ENCODE assay signal across 23 cellular contexts in genomic region chr12:48489456-48489855, GRCh38. TPM values are rescaled to one million over a fixed set of nuclear protein-coding genes. Genes with fewer than 3 reads are reported as not detected.
"Had no signal": no experiment of that assay in that cellular context is flagged by ENCODE, and none has a peak within 500 bp of the region (broad histone marks: within the 10 kb centered on the region; RNA-seq: fewer than 3 reads in every experiment).

No MANE protein-coding gene starts in this region.

RNA-seq across cellular contexts. Expression of gene C12orf54, which starts 7.2 kb away (rescaled TPM):
- total RNA-seq: kidney epithelial cell; left ventricle myocardium inferior; lower leg skin; mesenteric fat pad; myocyte; naive thymus-derived CD4-positive, alpha-beta T cell; natural killer cell treated with Interleukin-12 subunit alpha and Interleukin-12 subunit beta and Interleukin-15 and Interleukin-18, amount 100 ng/mL, for 72 hours; progenitor cell of endocrine pancreas; pulmonary artery endothelial cell; renal cortical epithelial cell; right atrium auricular region; right lobe of liver; skeletal muscle tissue; subcutaneous adipose tissue; suprapubic skin; thoracic aorta; upper lobe of right lung had no signal
- polyA plus RNA-seq: immature natural killer cell; naive thymus-derived CD4-positive, alpha-beta T cell; neural cell had no signal

RNA-seq across cellular contexts. Expression of gene ANP32D, which starts 17.1 kb away (rescaled TPM):
- total RNA-seq: kidney epithelial cell; left ventricle myocardium inferior; lower leg skin; mesenteric fat pad; mucosa of descending colon; myocyte; naive thymus-derived CD4-positive, alpha-beta T cell; natural killer cell treated with Interleukin-12 subunit alpha and Interleukin-12 subunit beta and Interleukin-15 and Interleukin-18, amount 100 ng/mL, for 72 hours; omental fat pad; progenitor cell of endocrine pancreas; pulmonary artery endothelial cell; renal cortical epithelial cell; right atrium auricular region; right lobe of liver; skeletal muscle tissue; subcutaneous adipose tissue; suprapubic skin had no signal
- polyA plus RNA-seq: immature natural killer cell; naive thymus-derived CD4-positive, alpha-beta T cell; neural cell had no signal

RNA-seq across cellular contexts. Expression of gene OR8S1, which starts 36.0 kb away (rescaled TPM):
- total RNA-seq: kidney epithelial cell; left ventricle myocardium inferior; lower leg skin; lung; mesenteric fat pad; mucosa of descending colon; myocyte; naive thymus-derived CD4-positive, alpha-beta T cell; natural killer cell treated with Interleukin-12 subunit alpha and Interleukin-12 subunit beta and Interleukin-15 and Interleukin-18, amount 100 ng/mL, for 72 hours; omental fat pad; progenitor cell of endocrine pancreas; pulmonary artery endothelial cell; renal cortical epithelial cell; right atrium auricular region; right lobe of liver; skeletal muscle tissue; subcutaneous adipose tissue; suprapubic skin; thoracic aorta; upper lobe of right lung had no signal
- polyA plus RNA-seq: immature natural killer cell; lung; naive thymus-derived CD4-positive, alpha-beta T cell; neural cell; ovary had no signal
